22 cellular contexts compared by ENCODE assay signal in genomic region chr17:57330587-57330986, GRCh38.
"Had no signal": no experiment of that assay in that cellular context is flagged by ENCODE, and none has a peak within 500 bp of the region (broad histone marks: within the 10 kb centered on the region; RNA-seq: fewer than 3 reads in every experiment).

No MANE protein-coding gene starts in this region.

- H3K27ac ChIP-seq: epithelial cell of prostate, foreskin keratinocyte, prostate gland, right lobe of liver, tibial nerve, WERI-Rb-1 had no signal

- H3K4me1 ChIP-seq: foreskin keratinocyte, prostate gland had no signal

- DNase-seq: activated CD4-positive, alpha-beta T cell treated with anti-CD3 and anti-CD28 coated beads for 1 hour; activated CD4-positive, alpha-beta T cell treated with anti-CD3 and anti-CD28 coated beads, Interleukin-2, amount 50 U/mL, for 4 hours; activated naive CD4-positive, alpha-beta T cell; activated naive CD8-positive, alpha-beta T cell treated with anti-CD3 and anti-CD28 coated beads for 36 hours; activated T-cell treated with anti-CD3 and anti-CD28 coated beads, Interleukin-2, amount 50 U/mL, for 72 hours; amygdala; body of pancreas; caudate nucleus; dorsolateral prefrontal cortex; foreskin keratinocyte; glutamatergic neuron; natural killer cell; nucleus accumbens; right lobe of liver; stimulated activated CD4-positive, alpha-beta T cell treated with anti-CD3 and anti-CD28 coated beads, Interleukin-4, amount 100 ng/mL, for 4 hours; stimulated activated naive B cell treated with anti-CD40 and anti-IgM and Interleukin-4, amounts not matched to agents 10 μg/mL and 1 μg/mL and 100 μg/mL, for 72 hours; SW 1271; T-helper 2 cell; WERI-Rb-1 had no signal

- H3K36me3 Mint-ChIP-seq: natural killer cell had no signal

- H3K9me3 Mint-ChIP-seq: activated naive CD8-positive, alpha-beta T cell treated with anti-CD3 and anti-CD28 coated beads for 36 hours; activated T-cell treated with anti-CD3 and anti-CD28 coated beads, Interleukin-2, amount 50 U/mL, for 72 hours; natural killer cell; stimulated activated naive B cell treated with anti-CD40 and anti-IgM and Interleukin-4, amounts not matched to agents 10 μg/mL and 1 μg/mL and 100 μg/mL, for 72 hours had no signal

- H3K27me3 ChIP-seq: body of pancreas, dorsolateral prefrontal cortex, foreskin keratinocyte, right lobe of liver, tibial nerve had no signal

- H3K4me3 ChIP-seq: body of pancreas, dorsolateral prefrontal cortex, prostate gland, right lobe of liver, tibial nerve had no signal

- H3K9me3 ChIP-seq: body of pancreas, prostate gland, right lobe of liver, tibial nerve had no signal

- H3K36me3 ChIP-seq: prostate gland, right lobe of liver, tibial nerve had no signal

- H3K27ac Mint-ChIP-seq: activated naive CD8-positive, alpha-beta T cell treated with anti-CD3 and anti-CD28 coated beads for 36 hours; activated T-cell treated with anti-CD3 and anti-CD28 coated beads, Interleukin-2, amount 50 U/mL, for 72 hours; natural killer cell; stimulated activated naive B cell treated with anti-CD40 and anti-IgM and Interleukin-4, amounts not matched to agents 10 μg/mL and 1 μg/mL and 100 μg/mL, for 72 hours had no signal

- H3K4me3 Mint-ChIP-seq: activated naive CD8-positive, alpha-beta T cell treated with anti-CD3 and anti-CD28 coated beads for 36 hours; activated T-cell treated with anti-CD3 and anti-CD28 coated beads, Interleukin-2, amount 50 U/mL, for 72 hours; natural killer cell; stimulated activated naive B cell treated with anti-CD40 and anti-IgM and Interleukin-4, amounts not matched to agents 10 μg/mL and 1 μg/mL and 100 μg/mL, for 72 hours had no signal

- H3K27me3 Mint-ChIP-seq: activated naive CD8-positive, alpha-beta T cell treated with anti-CD3 and anti-CD28 coated beads for 36 hours; stimulated activated naive B cell treated with anti-CD40 and anti-IgM and Interleukin-4, amounts not matched to agents 10 μg/mL and 1 μg/mL and 100 μg/mL, for 72 hours had no signal
